ENCODE assay signal across 8 cellular contexts in the genomic region with DNA sequence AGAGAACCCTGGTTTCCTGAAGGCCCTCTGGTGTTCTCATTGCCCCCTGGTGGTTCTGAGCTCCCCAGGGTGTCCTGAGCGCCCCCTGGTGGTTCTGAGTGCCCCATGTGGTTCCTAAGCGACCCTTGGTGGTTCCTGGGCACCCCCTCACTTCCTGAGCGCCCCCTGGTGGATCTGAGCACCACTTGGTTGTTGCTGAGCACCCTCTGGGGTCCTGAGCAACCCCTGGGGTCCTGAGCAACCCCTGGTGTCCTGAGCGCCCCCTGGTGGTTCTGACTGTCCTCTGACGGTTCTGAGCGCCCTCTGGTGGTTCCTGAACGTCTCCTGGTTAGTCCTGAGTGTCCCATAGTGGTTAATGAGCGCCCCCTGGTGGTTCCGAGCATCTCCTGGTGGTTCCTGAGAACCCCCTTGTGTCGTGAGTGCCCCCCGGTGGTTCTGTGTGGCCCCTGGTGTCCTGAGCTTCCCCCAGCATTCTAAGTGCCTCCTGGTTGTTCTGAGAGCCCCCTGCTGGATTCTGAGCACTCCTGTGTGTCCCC.
DNase-seq lines count a peak whose midpoint lies in the region; ATAC-seq, FAIRE-seq and TF ChIP-seq lines count a peak whose summit lies in the region.

No MANE protein-coding gene starts in this region.

- H3K4me2 ChIP-seq in DND-41 (ENCODE audit: insufficient read depth, low read length), result no peak overlapping the region

- no peaks in the 10 kb centered on the region for H3K27me3 ChIP-seq in DND-41 (ENCODE audit: insufficient read depth, low read length, poor library complexity)
- H3K27me3 ChIP-seq in HL-60 (ENCODE audit: insufficient read depth, poor library complexity, severe bottlenecking), result no peaks in the 10 kb centered on the region
- H3K27me3 ChIP-seq in small intestine (ENCODE audit: control insufficient read depth in 2 of 2, insufficient read depth in 2 of 2, low read length in 2 of 2), result no peaks in the 10 kb centered on the region

- 0 out of 2 replicates have a peak overlapping the region, but pooled peaks have one; percentile 10 for H2AFZ ChIP-seq in DND-41 (ENCODE audit: low read depth, low read length)

- no peak overlapping the region for H3K27ac Mint-ChIP-seq in activated T-helper 2 cell treated with anti-CD3 and anti-CD28 coated beads, Interferon-gamma antibody, Interleukin-2, Interleukin-4, amounts not matched to agents 10 μg/mL and 5 μg/mL and 100 μg/mL, durations not matched to agents 14 hours and 24 hours and 36 hours

- H3K9me3 ChIP-seq in DND-41 (ENCODE audit: insufficient read depth, low read length, severe bottlenecking) (no peaks in the 10 kb centered on the region), small intestine (ENCODE audit: control insufficient read depth, low read depth) (no peaks in the 10 kb centered on the region)

- H3K79me2 ChIP-seq in DND-41 (ENCODE audit: insufficient read depth, low read length), result peaks cover 36% of the 10 kb centered on the region

- intact Hi-C loops in activated T-helper 2 cell treated with anti-CD3 and anti-CD28 coated beads, Interferon-gamma antibody, Interleukin-2, Interleukin-4, amounts not matched to agents 10 μg/mL and 5 μg/mL and 100 μg/mL, durations not matched to agents 14 hours and 24 hours and 36 hours (cut with micrococcal nuclease), result no loop called here

- H3K4me1 ChIP-seq in DND-41 (ENCODE audit: insufficient read depth, low read length) (peaks cover 65% of the 10 kb centered on the region), small intestine (ENCODE audit: control insufficient read depth in 2 of 2, insufficient read depth in 1 of 2, low read depth in 1 of 2, low read length in 1 of 2) (no peaks in the 10 kb centered on the region)

- TF ChIP-seq CTCF in DND-41 (IDR thresholded peaks at IDR 0.05; ENCODE audit: borderline replicate concordance, extremely low read depth, low read length, poor library complexity, severe bottlenecking) (peak; percentile 79), HL-60 (IDR thresholded peaks at IDR 0.05; ENCODE audit: insufficient read depth, low read length) (peak; percentile 8)

- peak overlapping the region; percentile 88 for H3K27ac ChIP-seq in DND-41 (ENCODE audit: low read length)
- no peak overlapping the region for H3K27ac ChIP-seq in HL-60 (replicated peaks)
- H3K27ac ChIP-seq in small intestine (ENCODE audit: low read depth in 1 of 2, low read length in 1 of 2), result no peak overlapping the region

- 29% methylated on average over 10 of the region's 11 CpGs; no CpG with 5 or more reads in 2 of the 3 donors for WGBS in small intestine, 3 donors

- H3K4me3 ChIP-seq in DND-41 (ENCODE audit: low read depth in 1 of 2, low read length in 2 of 2) (no peak overlapping the region), HL-60 (replicated peaks; ENCODE audit: insufficient read depth, low read length) (no peak overlapping the region), small intestine (ENCODE audit: low read depth in 1 of 2, low read length in 2 of 2) (no peak overlapping the region)

- ATAC-seq in DND-41 (ENCODE audit: insufficient read depth, low read depth), result peak; percentile 78

- H3K9ac ChIP-seq in DND-41 (ENCODE audit: low read depth, low read length), result no peak overlapping the region

- DNase-seq in DND-41, result peak; percentile 86
- DNase-seq in HL-60 (ENCODE audit: low read depth in 1 of 2, low spot score in 1 of 2), result peak; percentile 16 to 45
- peak; percentile 80 for DNase-seq in activated T-helper 2 cell treated with anti-CD3 and anti-CD28 coated beads, Interferon-gamma antibody, Interleukin-2, Interleukin-4, amounts not matched to agents 10 μg/mL and 5 μg/mL and 100 μg/mL, durations not matched to agents 14 hours and 24 hours and 36 hours (ENCODE audit: low spot score)
- peak; percentile 30 for DNase-seq in small intestine
- DNase-seq in DMS153 (lab: John Stamatoyannopoulos, UW), result no peak
- DNase-seq in COLO668 (lab: John Stamatoyannopoulos, UW; ENCODE audit: unreplicated experiment), result no peak
- DNase-seq in NCI-H1436 treated with DMSO at 0.1 percent for 48 hours (lab: John Stamatoyannopoulos, UW), result no peak
- DNase-seq in iPS-NIHi11 (ENCODE audit: low spot score), result no peak

- no peaks in the 10 kb centered on the region for H3K9me3 Mint-ChIP-seq in activated T-helper 2 cell treated with anti-CD3 and anti-CD28 coated beads, Interferon-gamma antibody, Interleukin-2, Interleukin-4, amounts not matched to agents 10 μg/mL and 5 μg/mL and 100 μg/mL, durations not matched to agents 14 hours and 24 hours and 36 hours

- FAIRE-seq in small intestine (lab: Jason Lieb, UNC), result no peak

- no peaks in the 10 kb centered on the region for H3K36me3 Mint-ChIP-seq in activated T-helper 2 cell treated with anti-CD3 and anti-CD28 coated beads, Interferon-gamma antibody, Interleukin-2, Interleukin-4, amounts not matched to agents 10 μg/mL and 5 μg/mL and 100 μg/mL, durations not matched to agents 14 hours and 24 hours and 36 hours (ENCODE audit: low read depth)

- H3K36me3 ChIP-seq in DND-41 (ENCODE audit: insufficient read depth, low read length) (peaks cover 3% of the 10 kb centered on the region; the same call in 1 of the 2 replicates), small intestine (ENCODE audit: control insufficient read depth in 2 of 2, insufficient read depth in 2 of 2, low read length in 2 of 2) (no peaks in the 10 kb centered on the region)

- H3K27me3 Mint-ChIP-seq in activated T-helper 2 cell treated with anti-CD3 and anti-CD28 coated beads, Interferon-gamma antibody, Interleukin-2, Interleukin-4, amounts not matched to agents 10 μg/mL and 5 μg/mL and 100 μg/mL, durations not matched to agents 14 hours and 24 hours and 36 hours (ENCODE audit: low read depth), result peaks cover 27% of the 10 kb centered on the region

- no peak overlapping the region for H3K4me3 Mint-ChIP-seq in activated T-helper 2 cell treated with anti-CD3 and anti-CD28 coated beads, Interferon-gamma antibody, Interleukin-2, Interleukin-4, amounts not matched to agents 10 μg/mL and 5 μg/mL and 100 μg/mL, durations not matched to agents 14 hours and 24 hours and 36 hours (ENCODE audit: low read depth)

- H3K4me1 Mint-ChIP-seq in activated T-helper 2 cell treated with anti-CD3 and anti-CD28 coated beads, Interferon-gamma antibody, Interleukin-2, Interleukin-4, amounts not matched to agents 10 μg/mL and 5 μg/mL and 100 μg/mL, durations not matched to agents 14 hours and 24 hours and 36 hours (ENCODE audit: low read depth), result peaks cover 2% of the 10 kb centered on the region

- no peaks in the 10 kb centered on the region for H4K20me1 ChIP-seq in DND-41 (ENCODE audit: insufficient read depth, low read length)

Comparison
In these comparisons a context has a peak if more than half of its experiments do, and no peak if none do; other contexts are left out.
1. DNase-seq: peak in DND-41 (single experiment), HL-60 (2 of 2), activated T-helper 2 cell treated with anti-CD3 and anti-CD28 coated beads, Interferon-gamma antibody, Interleukin-2, Interleukin-4, amounts not matched to agents 10 μg/mL and 5 μg/mL and 100 μg/mL, durations not matched to agents 14 hours and 24 hours and 36 hours (single experiment) and small intestine (single experiment); none in DMS153 (single experiment), COLO668 (single experiment), NCI-H1436 treated with DMSO at 0.1 percent for 48 hours (single experiment) and iPS-NIHi11 (single experiment).